1 cellular context compared by ENCODE assay signal in the genomic region with DNA sequence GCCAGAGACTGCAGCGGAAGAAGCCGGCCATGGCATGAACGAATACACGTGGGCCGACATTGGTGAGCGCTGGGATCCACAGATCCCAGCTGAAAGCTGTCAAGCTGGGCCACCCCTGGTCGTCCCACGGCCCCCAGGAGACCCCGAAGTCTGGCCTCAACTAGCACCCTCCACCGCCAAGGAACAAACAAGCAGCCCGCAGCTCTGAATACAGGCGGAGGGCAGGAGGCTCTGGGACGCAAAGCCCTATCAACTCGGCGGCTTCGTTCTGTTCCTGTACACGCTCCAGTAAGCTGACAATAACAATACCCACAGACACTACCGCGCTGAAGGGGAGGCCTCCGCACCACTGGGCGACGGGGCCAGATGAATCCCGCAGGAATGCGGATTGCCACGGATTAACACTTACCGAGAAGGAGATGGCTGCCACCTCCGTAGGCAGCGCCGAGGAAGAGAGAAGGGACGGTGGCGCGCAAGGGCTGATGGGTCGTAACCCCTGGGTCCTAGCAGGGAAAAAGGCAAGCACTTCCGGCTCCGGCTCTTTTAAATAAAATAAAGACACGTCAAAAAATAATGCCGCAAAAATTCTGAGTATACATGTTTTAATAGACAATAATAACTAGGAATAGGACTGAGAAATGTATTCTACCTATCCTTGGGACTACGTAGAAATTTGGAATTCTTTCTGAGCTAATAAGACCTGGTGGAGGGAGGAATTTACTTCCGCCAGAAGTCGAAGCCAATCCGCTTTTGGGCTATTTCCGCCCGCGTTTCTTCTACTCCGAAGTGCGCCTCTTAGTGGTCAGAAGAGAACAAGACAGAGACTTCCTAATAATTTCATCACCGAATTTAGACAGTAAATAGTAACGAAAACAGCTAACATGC.
TF ChIP-seq lines count a peak whose summit lies in the region.

Gene RPL32 (minus strand): TSS at position 481 of the 885 bp plus-strand sequence. CDS start 1,328 bp downstream, outside the sequence.

TF ChIP-seq in HepG2, 621 proteins besides CTCF, POLR2A, EP300 and RAD21 (continued from another document and continues in another):
- TF ChIP-seq HNF1A (IDR thresholded peaks at IDR 0.05; ENCODE audit: low read depth) = no peak
- 0 out of 2 replicates have a peak, but pooled peaks have one; percentile 26 for TF ChIP-seq HNF1A (CRISPR knock-in tag; IDR thresholded peaks at IDR 0.05; ENCODE audit: borderline replicate concordance)
- TF ChIP-seq, protein P1, sequence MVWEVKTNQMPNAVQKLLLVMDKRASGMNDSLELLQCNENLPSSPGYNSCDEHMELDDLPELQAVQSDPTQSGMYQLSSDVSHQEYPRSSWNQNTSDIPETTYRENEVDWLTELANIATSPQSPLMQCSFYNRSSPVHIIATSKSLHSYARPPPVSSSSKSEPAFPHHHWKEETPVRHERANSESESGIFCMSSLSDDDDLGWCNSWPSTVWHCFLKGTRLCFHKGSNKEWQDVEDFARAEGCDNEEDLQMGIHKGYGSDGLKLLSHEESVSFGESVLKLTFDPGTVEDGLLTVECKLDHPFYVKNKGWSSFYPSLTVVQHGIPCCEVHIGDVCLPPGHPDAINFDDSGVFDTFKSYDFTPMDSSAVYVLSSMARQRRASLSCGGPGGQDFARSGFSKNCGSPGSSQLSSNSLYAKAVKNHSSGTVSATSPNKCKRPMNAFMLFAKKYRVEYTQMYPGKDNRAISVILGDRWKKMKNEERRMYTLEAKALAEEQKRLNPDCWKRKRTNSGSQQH (CRISPR knock-in tag; IDR thresholded peaks at IDR 0.05; ENCODE audit: low read depth) = no peak; the same call in none of the 2 replicates
- TF ChIP-seq, protein P2, sequence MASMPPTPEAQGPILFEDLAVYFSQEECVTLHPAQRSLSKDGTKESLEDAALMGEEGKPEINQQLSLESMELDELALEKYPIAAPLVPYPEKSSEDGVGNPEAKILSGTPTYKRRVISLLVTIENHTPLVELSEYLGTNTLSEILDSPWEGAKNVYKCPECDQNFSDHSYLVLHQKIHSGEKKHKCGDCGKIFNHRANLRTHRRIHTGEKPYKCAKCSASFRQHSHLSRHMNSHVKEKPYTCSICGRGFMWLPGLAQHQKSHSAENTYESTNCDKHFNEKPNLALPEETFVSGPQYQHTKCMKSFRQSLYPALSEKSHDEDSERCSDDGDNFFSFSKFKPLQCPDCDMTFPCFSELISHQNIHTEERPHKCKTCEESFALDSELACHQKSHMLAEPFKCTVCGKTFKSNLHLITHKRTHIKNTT (CRISPR knock-in tag; IDR thresholded peaks at IDR 0.05) = no peak
- TF ChIP-seq NFYB (CRISPR knock-in tag; IDR thresholded peaks at IDR 0.05) = no peak
- 0 out of 2 replicates have a peak, but pooled peaks have one; percentile 22 for TF ChIP-seq TEAD2 (CRISPR knock-in tag; IDR thresholded peaks at IDR 0.05)
- TF ChIP-seq, protein P3, sequence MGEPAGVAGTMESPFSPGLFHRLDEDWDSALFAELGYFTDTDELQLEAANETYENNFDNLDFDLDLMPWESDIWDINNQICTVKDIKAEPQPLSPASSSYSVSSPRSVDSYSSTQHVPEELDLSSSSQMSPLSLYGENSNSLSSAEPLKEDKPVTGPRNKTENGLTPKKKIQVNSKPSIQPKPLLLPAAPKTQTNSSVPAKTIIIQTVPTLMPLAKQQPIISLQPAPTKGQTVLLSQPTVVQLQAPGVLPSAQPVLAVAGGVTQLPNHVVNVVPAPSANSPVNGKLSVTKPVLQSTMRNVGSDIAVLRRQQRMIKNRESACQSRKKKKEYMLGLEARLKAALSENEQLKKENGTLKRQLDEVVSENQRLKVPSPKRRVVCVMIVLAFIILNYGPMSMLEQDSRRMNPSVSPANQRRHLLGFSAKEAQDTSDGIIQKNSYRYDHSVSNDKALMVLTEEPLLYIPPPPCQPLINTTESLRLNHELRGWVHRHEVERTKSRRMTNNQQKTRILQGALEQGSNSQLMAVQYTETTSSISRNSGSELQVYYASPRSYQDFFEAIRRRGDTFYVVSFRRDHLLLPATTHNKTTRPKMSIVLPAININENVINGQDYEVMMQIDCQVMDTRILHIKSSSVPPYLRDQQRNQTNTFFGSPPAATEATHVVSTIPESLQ (CRISPR knock-in tag; conservative IDR thresholded peaks at IDR 0.05) = no peak
- TF ChIP-seq, protein P4, sequence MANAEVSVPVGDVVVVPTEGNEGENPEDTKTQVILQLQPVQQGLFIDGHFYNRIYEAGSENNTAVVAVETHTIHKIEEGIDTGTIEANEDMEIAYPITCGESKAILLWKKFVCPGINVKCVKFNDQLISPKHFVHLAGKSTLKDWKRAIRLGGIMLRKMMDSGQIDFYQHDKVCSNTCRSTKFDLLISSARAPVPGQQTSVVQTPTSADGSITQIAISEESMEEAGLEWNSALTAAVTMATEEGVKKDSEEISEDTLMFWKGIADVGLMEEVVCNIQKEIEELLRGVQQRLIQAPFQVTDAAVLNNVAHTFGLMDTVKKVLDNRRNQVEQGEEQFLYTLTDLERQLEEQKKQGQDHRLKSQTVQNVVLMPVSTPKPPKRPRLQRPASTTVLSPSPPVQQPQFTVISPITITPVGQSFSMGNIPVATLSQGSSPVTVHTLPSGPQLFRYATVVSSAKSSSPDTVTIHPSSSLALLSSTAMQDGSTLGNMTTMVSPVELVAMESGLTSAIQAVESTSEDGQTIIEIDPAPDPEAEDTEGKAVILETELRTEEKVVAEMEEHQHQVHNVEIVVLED (CRISPR knock-in tag; IDR thresholded peaks at IDR 0.05; ENCODE audit: borderline replicate concordance) = peak; percentile 58
- peak; percentile 84; the same call in 1 of the 2 replicates for TF ChIP-seq RFXAP (CRISPR knock-in tag; IDR thresholded peaks at IDR 0.05; ENCODE audit: borderline replicate concordance)
- TF ChIP-seq ERF (CRISPR knock-in tag; IDR thresholded peaks at IDR 0.05) = peak; percentile 16; the same call in 1 of the 2 replicates
- no peak for TF ChIP-seq RAD51 (IDR thresholded peaks at IDR 0.05; ENCODE audit: borderline replicate concordance)
- TF ChIP-seq, protein P5, sequence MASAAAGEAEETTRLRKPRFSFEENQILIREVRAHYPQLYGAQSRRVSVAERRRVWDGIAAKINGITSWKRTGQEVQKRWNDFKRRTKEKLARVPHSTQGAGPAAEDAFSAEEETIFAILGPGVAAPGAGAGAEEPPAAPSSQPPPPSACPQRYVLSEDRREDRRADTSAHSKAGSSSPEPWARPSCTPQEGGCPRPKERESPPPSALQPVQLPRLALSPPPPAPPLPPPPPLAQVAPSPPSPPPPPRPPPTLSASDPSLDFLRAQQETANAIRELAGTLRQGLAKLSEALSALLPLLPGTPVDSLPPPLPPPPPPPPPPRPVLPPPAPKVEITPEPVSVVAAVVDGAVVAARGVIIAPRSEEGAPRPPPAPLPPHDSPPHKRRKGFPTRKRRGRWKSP (CRISPR knock-in tag; IDR thresholded peaks at IDR 0.05) = peak; percentile 57; the same call in 1 of the 2 replicates
- peak; percentile 99 for TF ChIP-seq NR2C2 (CRISPR knock-in tag; IDR thresholded peaks at IDR 0.05; ENCODE audit: borderline replicate concordance)
- TF ChIP-seq NBN (conservative IDR thresholded peaks at IDR 0.05) = no peak
- TF ChIP-seq HMG20A (CRISPR knock-in tag; IDR thresholded peaks at IDR 0.05; ENCODE audit: borderline replicate concordance) = no peak
- TF ChIP-seq FOXC1 (CRISPR knock-in tag; IDR thresholded peaks at IDR 0.05; ENCODE audit: borderline replicate concordance) = no peak
- peak; percentile 61; the same call in 1 of the 2 replicates for TF ChIP-seq ZNF546 (CRISPR knock-in tag; conservative IDR thresholded peaks at IDR 0.05)
- peak; percentile 85 for TF ChIP-seq ZFX (CRISPR knock-in tag; IDR thresholded peaks at IDR 0.05; ENCODE audit: low read depth)
- TF ChIP-seq, protein P6, sequence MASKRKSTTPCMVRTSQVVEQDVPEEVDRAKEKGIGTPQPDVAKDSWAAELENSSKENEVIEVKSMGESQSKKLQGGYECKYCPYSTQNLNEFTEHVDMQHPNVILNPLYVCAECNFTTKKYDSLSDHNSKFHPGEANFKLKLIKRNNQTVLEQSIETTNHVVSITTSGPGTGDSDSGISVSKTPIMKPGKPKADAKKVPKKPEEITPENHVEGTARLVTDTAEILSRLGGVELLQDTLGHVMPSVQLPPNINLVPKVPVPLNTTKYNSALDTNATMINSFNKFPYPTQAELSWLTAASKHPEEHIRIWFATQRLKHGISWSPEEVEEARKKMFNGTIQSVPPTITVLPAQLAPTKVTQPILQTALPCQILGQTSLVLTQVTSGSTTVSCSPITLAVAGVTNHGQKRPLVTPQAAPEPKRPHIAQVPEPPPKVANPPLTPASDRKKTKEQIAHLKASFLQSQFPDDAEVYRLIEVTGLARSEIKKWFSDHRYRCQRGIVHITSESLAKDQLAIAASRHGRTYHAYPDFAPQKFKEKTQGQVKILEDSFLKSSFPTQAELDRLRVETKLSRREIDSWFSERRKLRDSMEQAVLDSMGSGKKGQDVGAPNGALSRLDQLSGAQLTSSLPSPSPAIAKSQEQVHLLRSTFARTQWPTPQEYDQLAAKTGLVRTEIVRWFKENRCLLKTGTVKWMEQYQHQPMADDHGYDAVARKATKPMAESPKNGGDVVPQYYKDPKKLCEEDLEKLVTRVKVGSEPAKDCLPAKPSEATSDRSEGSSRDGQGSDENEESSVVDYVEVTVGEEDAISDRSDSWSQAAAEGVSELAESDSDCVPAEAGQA (IDR thresholded peaks at IDR 0.05; ENCODE audit: low read depth) = 0 out of 2 replicates have a peak, but pooled peaks have one; percentile 52
- TF ChIP-seq, protein P6 (CRISPR knock-in tag; IDR thresholded peaks at IDR 0.05; ENCODE audit: borderline replicate concordance) = peak; percentile 47; the same call in 1 of the 2 replicates
- TF ChIP-seq, protein P7, sequence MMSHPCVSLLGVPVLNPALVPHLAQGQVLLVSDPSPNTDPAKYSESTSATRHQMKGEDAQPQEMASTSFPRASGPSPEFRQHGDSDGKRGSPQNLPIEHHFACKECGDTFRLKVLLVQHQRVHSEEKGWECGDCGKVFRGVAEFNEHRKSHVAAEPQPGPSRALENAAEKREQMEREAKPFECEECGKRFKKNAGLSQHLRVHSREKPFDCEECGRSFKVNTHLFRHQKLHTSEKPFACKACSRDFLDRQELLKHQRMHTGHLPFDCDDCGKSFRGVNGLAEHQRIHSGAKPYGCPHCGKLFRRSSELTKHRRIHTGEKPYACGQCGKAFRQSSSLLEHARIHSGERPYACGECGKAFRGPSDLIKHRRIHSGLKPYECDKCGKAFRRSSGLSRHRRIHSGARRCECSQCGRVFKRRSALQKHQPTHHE (CRISPR knock-in tag; IDR thresholded peaks at IDR 0.05; ENCODE audit: borderline replicate concordance) = no peak
- no peak for TF ChIP-seq JDP2 (CRISPR knock-in tag; IDR thresholded peaks at IDR 0.05; ENCODE audit: borderline replicate concordance)
- TF ChIP-seq ZSCAN25 (CRISPR knock-in tag; IDR thresholded peaks at IDR 0.05) = 0 out of 2 replicates have a peak, but pooled peaks have one; percentile 27
- no peak; the same call in 1 of the 2 replicates for TF ChIP-seq PATZ1 (CRISPR knock-in tag; IDR thresholded peaks at IDR 0.05)
- no peak; the same call in 1 of the 2 replicates for TF ChIP-seq RCOR2 (CRISPR knock-in tag; IDR thresholded peaks at IDR 0.05)
- no peak for TF ChIP-seq SRSF9 (IDR thresholded peaks at IDR 0.05; ENCODE audit: borderline replicate concordance, insufficient read depth, low read depth, low read length, poor library complexity, severe bottlenecking)
